ENCODE assay signal across 9 cellular contexts in genomic region chr1:204791453-204792366, GRCh38.
DNase-seq lines count a peak whose midpoint lies in the region; ATAC-seq and TF ChIP-seq lines count a peak whose summit lies in the region.
"Had no signal": no experiment of that assay in that cellular context is flagged by ENCODE, and none has a peak within 500 bp of the region (broad histone marks: within the 10 kb centered on the region; RNA-seq: fewer than 3 reads in every experiment).

No MANE protein-coding gene starts in this region.

- CTCF ChIA-PET in activated B cell treated with CpG ODN at 0.5 μM for 24 hours (lab: Charles Lee), result interaction anchor here (0.7 to 6.6 kb wide), 15 partner anchors 9 to 251 kb away, joined by 3 to 65 read pairs (median 3); no protein-coding TSS in a partner anchor

- H3K4me1 Mint-ChIP-seq in activated B cell treated with CpG ODN at 0.5 μM for 24 hours, result no peaks in the 10 kb centered on the region

- TF ChIP-seq CTCF in activated B cell treated with CpG ODN at 0.5 μM for 24 hours (IDR thresholded peaks at IDR 0.05), result peak; percentile 81

- H3K9me3 Mint-ChIP-seq in activated B cell treated with CpG ODN at 0.5 μM for 24 hours, result peaks cover 3% of the 10 kb centered on the region

- DNase-seq in NCI-H2081 (lab: John Stamatoyannopoulos, UW) (peak; percentile 66 to 72), NCI-H2081 treated with DMSO at 0.1 percent for 48 hours (lab: John Stamatoyannopoulos, UW) (no peak), NCI-H1930 (lab: John Stamatoyannopoulos, UW) (peak; percentile 49 to 82), activated B cell treated with CpG ODN at 0.5 μM for 24 hours (peak; percentile 67), caudate nucleus (lab: John Stamatoyannopoulos, UW) (peak in 44 of 61 donors; percentile 1 to 49 (median 18)), left lobe of liver (ENCODE audit: low spot score) (peak; percentile 75), OCI-M2 (lab: John Stamatoyannopoulos, UW; ENCODE audit: unreplicated experiment) (no peak)
- DNase-seq in stimulated activated CD4-positive, alpha-beta T cell treated with anti-CD3 and anti-CD28 coated beads, Interleukin-4, amount 100 ng/mL, for 24 hours, result peak; percentile 86

- POLR2A ChIA-PET in activated B cell treated with CpG ODN at 0.5 μM for 24 hours (lab: Charles Lee), result no interaction called here

- no peak overlapping the region for H3K4me3 Mint-ChIP-seq in activated B cell treated with CpG ODN at 0.5 μM for 24 hours

- peaks cover 25% of the 10 kb centered on the region for H3K27me3 Mint-ChIP-seq in activated B cell treated with CpG ODN at 0.5 μM for 24 hours

- no peaks in the 10 kb centered on the region for H3K36me3 Mint-ChIP-seq in activated B cell treated with CpG ODN at 0.5 μM for 24 hours (ENCODE audit: low read depth)

- no peak overlapping the region for H3K27ac Mint-ChIP-seq in activated B cell treated with CpG ODN at 0.5 μM for 24 hours

- ATAC-seq in activated B cell treated with CpG ODN at 0.5 μM for 24 hours (ENCODE audit: low read depth) (peak; percentile 79), left lobe of liver (peak; percentile 96)

- H3K27ac ChIP-seq in caudate nucleus (ENCODE audit: low read depth, low read length), result no peak overlapping the region
- H3K27ac ChIP-seq: BLaER1 had no signal

- intact Hi-C loops in activated B cell treated with CpG ODN at 0.5 μM for 24 hours (cut with micrococcal nuclease), result loop anchor here (1.0 kb wide), 1 partner anchor 16 kb away; no protein-coding TSS in a partner anchor

Comparison
In these comparisons a context has a peak if more than half of its experiments do, and no peak if none do; other contexts are left out.
1. DNase-seq: peak in NCI-H2081 (2 of 2), NCI-H1930 (2 of 2), activated B cell treated with CpG ODN at 0.5 μM for 24 hours (single experiment), caudate nucleus (44 of 61), left lobe of liver (single experiment) and stimulated activated CD4-positive, alpha-beta T cell treated with anti-CD3 and anti-CD28 coated beads, Interleukin-4, amount 100 ng/mL, for 24 hours (single experiment); none in NCI-H2081 treated with DMSO at 0.1 percent for 48 hours (single experiment) and OCI-M2 (single experiment).